ENCODE assay signal across 8 cellular contexts in the genomic region with DNA sequence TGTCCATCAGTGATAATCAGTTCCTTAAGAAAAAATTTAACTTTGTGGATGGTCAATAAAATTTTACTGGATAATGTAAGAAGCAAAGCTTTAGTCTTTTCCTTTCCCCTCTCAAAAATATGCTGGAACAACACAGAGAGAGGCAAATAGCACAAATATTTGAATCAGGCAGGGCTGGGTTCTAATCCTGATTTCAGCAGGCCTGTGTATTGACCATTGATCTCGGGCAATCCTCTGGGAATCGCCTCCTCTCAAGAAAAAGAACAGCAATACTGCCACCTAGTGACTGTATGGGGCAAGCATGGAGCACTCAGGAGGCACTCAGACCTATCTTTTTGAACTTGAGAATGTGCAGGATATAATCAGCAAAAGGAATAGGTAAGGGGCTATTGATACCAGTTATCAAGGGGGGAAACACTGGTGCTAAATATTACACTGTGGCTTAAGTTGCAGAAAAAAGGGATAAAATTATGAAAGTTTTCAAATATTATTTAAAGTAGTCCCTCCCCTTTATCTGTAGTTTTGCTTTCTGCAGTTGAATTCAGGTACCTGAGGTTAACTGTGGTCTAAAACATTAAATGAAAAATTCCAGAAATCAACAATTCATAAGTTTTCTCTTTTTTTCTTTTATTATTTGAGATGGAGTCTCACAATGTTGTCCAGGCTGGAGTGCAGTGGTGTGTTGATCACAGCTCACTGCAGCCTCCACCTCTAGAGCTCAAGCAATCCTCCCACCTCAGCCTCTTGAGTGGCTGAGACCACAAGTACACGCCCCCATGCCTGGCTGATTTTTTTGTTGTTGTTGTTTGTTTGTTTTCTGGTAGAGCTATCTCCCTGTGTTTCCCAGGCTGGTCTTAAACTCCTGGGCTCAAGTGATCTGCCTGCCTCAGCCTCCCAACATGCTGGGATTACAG.
DNase-seq lines count a peak whose midpoint lies in the region; ATAC-seq, FAIRE-seq and TF ChIP-seq lines count a peak whose summit lies in the region.

No MANE protein-coding gene starts in this region.

- no peaks in the 10 kb centered on the region for H3K36me3 ChIP-seq in NT2/D1 (ENCODE audit: insufficient read depth, insufficient read length, low read length)

- H3K27me3 ChIP-seq in NT2/D1 (ENCODE audit: insufficient read depth, insufficient read length), result no peaks in the 10 kb centered on the region

- peaks cover 35% of the 10 kb centered on the region for H3K4me1 Mint-ChIP-seq in activated naive CD4-positive, alpha-beta T cell treated with anti-CD3 and anti-CD28 coated beads for 36 hours (ENCODE audit: low read depth)
- H3K4me1 Mint-ChIP-seq in glutamatergic neuron (ENCODE audit: low read depth, unreplicated experiment), result peaks cover 22% of the 10 kb centered on the region
- peaks cover 18% of the 10 kb centered on the region for H3K4me1 Mint-ChIP-seq in progenitor cell of endocrine pancreas (ENCODE audit: low read depth)

- H3K27me3 Mint-ChIP-seq in activated naive CD4-positive, alpha-beta T cell treated with anti-CD3 and anti-CD28 coated beads for 36 hours (ENCODE audit: low read depth), result no peaks in the 10 kb centered on the region
- peaks cover 3% of the 10 kb centered on the region for H3K27me3 Mint-ChIP-seq in glutamatergic neuron (ENCODE audit: unreplicated experiment)
- H3K27me3 Mint-ChIP-seq in progenitor cell of endocrine pancreas, result no peaks in the 10 kb centered on the region

- intact Hi-C loops in activated naive CD4-positive, alpha-beta T cell treated with anti-CD3 and anti-CD28 coated beads for 36 hours (cut with micrococcal nuclease), result loop anchor here (1.0 to 10.0 kb wide), 4 partner anchors 162 to 773 kb away; a partner anchor contains a TSS

- H3K27ac Mint-ChIP-seq in activated naive CD4-positive, alpha-beta T cell treated with anti-CD3 and anti-CD28 coated beads for 36 hours, result no peak overlapping the region
- H3K27ac Mint-ChIP-seq in glutamatergic neuron (ENCODE audit: unreplicated experiment) (no peak overlapping the region), progenitor cell of endocrine pancreas (peak overlapping the region; percentile 54)

- peak; percentile 86 for TF ChIP-seq CTCF in glutamatergic neuron (IDR thresholded peaks at IDR 0.05; ENCODE audit: partially characterized antibody, unreplicated experiment)
- TF ChIP-seq CTCF in progenitor cell of endocrine pancreas (IDR thresholded peaks at IDR 0.05; ENCODE audit: unreplicated experiment), result peak; percentile 92

- H3K4me3 Mint-ChIP-seq in activated naive CD4-positive, alpha-beta T cell treated with anti-CD3 and anti-CD28 coated beads for 36 hours, result no peak overlapping the region
- H3K4me3 Mint-ChIP-seq in glutamatergic neuron (ENCODE audit: unreplicated experiment) (no peak overlapping the region), progenitor cell of endocrine pancreas (ENCODE audit: low read depth) (no peak overlapping the region)

- DNase-seq in NK-92 treated with Interleukin-12 subunit alpha and Interleukin-12 subunit beta, amount 100 ng/mL, for 24 hours (lab: John Stamatoyannopoulos, UW), result peak; percentile 6
- DNase-seq in NK-92 (lab: John Stamatoyannopoulos, UW; ENCODE audit: unreplicated experiment), result no peak
- peak; percentile 71 for DNase-seq in HTR-8/SVneo (ENCODE audit: insufficient read length, low spot score)
- DNase-seq in NT2/D1 (ENCODE audit: low read depth, low spot score), result peak; percentile 59
- peak; percentile 62 for DNase-seq in activated naive CD4-positive, alpha-beta T cell treated with anti-CD3 and anti-CD28 coated beads for 36 hours
- DNase-seq in glutamatergic neuron, result peak; percentile 73
- peak; percentile 51 for DNase-seq in progenitor cell of endocrine pancreas (ENCODE audit: low spot score, unreplicated experiment)

- no peak for FAIRE-seq in HTR-8/SVneo (lab: Jason Lieb, UNC)

- no peak overlapping the region for H3K4me3 ChIP-seq in NT2/D1 (ENCODE audit: insufficient read length, low read depth)

- H3K9ac ChIP-seq in NT2/D1 (ENCODE audit: insufficient read length, low read depth), result no peak overlapping the region

- ATAC-seq in HG03196 (IDR thresholded peaks at IDR 0.05; ENCODE audit: unreplicated experiment), result no peak

- H3K9me3 ChIP-seq in NT2/D1 (ENCODE audit: insufficient read depth, low read length), result no peaks in the 10 kb centered on the region

- H3K36me3 Mint-ChIP-seq in activated naive CD4-positive, alpha-beta T cell treated with anti-CD3 and anti-CD28 coated beads for 36 hours (ENCODE audit: low read depth), result no peaks in the 10 kb centered on the region
- H3K36me3 Mint-ChIP-seq in glutamatergic neuron (ENCODE audit: unreplicated experiment) (no peaks in the 10 kb centered on the region), progenitor cell of endocrine pancreas (ENCODE audit: insufficient read depth) (no peaks in the 10 kb centered on the region)

- H3K4me1 ChIP-seq in NT2/D1 (ENCODE audit: insufficient read depth, insufficient read length), result peaks cover 5% of the 10 kb centered on the region

- no peaks in the 10 kb centered on the region for H3K9me3 Mint-ChIP-seq in activated naive CD4-positive, alpha-beta T cell treated with anti-CD3 and anti-CD28 coated beads for 36 hours
- H3K9me3 Mint-ChIP-seq in glutamatergic neuron (ENCODE audit: unreplicated experiment) (peaks cover 5% of the 10 kb centered on the region), progenitor cell of endocrine pancreas (ENCODE audit: low read depth) (no peaks in the 10 kb centered on the region)

- CTCF ChIA-PET in activated naive CD4-positive, alpha-beta T cell treated with anti-CD3 and anti-CD28 coated beads for 36 hours (lab: Charles Lee), result interaction anchor here (0.6 to 9.4 kb wide), 16 partner anchors 11 to 475 kb away, joined by 3 to 196 read pairs (median 4); a partner anchor contains a TSS
